In genomic region chr1:180507826-180508724, GRCh38 we compare ENCODE assay signal across 16 cellular contexts. TPM values are rescaled to one million over a fixed set of nuclear protein-coding genes. Genes with fewer than 3 reads are reported as not detected.
DNase-seq lines count a peak whose midpoint lies in the region; ATAC-seq and TF ChIP-seq lines count a peak whose summit lies in the region.
"Had no signal": no experiment of that assay in that cellular context is flagged by ENCODE, and none has a peak within 500 bp of the region (broad histone marks: within the 10 kb centered on the region; RNA-seq: fewer than 3 reads in every experiment).

No MANE protein-coding gene starts in this region.

- TF ChIP-seq CTCF in LNCAP (IDR thresholded peaks at IDR 0.05) = peak; percentile 30; the same call in 1 of the 2 replicates
- no peak for TF ChIP-seq CTCF in brain microvascular endothelial cell (IDR thresholded peaks at IDR 0.05; ENCODE audit: low read depth, low read length, missing control alignments)
- TF ChIP-seq CTCF in GM10248 (IDR thresholded peaks at IDR 0.05; ENCODE audit: control extremely low read depth, extremely low read depth, low read depth, missing control alignments) = no peak

- H3K27me3 ChIP-seq in brain microvascular endothelial cell (replicated peaks) = no peaks in the 10 kb centered on the region
- H3K27me3 ChIP-seq: tibial artery had no signal

- POLR2A ChIA-PET in GM10248 (lab: Yijun Ruan, JAX) = no interaction called here

- no peak overlapping the region for H3K4me3 ChIP-seq in brain microvascular endothelial cell (ENCODE audit: low read depth, low read length)
- H3K4me3 ChIP-seq: tibial artery had no signal

- CTCF ChIA-PET in GM10248 (lab: Yijun Ruan, JAX) = interaction anchor here (1.1 kb wide), 1 partner anchor 8 kb away, joined by 5 read pairs; no protein-coding TSS in a partner anchor

- H3K27ac ChIP-seq in brain microvascular endothelial cell = no peak overlapping the region
- H3K27ac ChIP-seq: tibial artery had no signal

- in situ Hi-C loops in brain microvascular endothelial cell (cut with HindIII; ENCODE audit: low pct_ligation_motif_present, low sequenced_read_pairs) = loop anchor here (25.0 kb wide), 2 partner anchors 354 to 654 kb away; no protein-coding TSS in a partner anchor

- no peak for DNase-seq in activated CD4-positive, CD25-positive, alpha-beta regulatory T cell treated with anti-CD3 and anti-CD28 coated beads, Interleukin-2, amount 50 U/mL, for 72 hours
- DNase-seq in brain microvascular endothelial cell = peak; percentile 43
- DNase-seq in pulmonary artery endothelial cell (ENCODE audit: low read depth, low spot score) = peak; percentile 69
- no peak for DNase-seq in stimulated activated CD4-positive, alpha-beta T cell treated with anti-CD3 and anti-CD28 coated beads, Interleukin-12 subunit alpha, Interleukin-12 subunit beta, amount 100 ng/mL, for 4 hours
- DNase-seq in GM10248 (ENCODE audit: extremely low spot score) = no peak
- DNase-seq in hippocampal formation (lab: John Stamatoyannopoulos, UW) = no peak
- DNase-seq: effector memory CD4-positive, alpha-beta T cell; kidney glomerular epithelial cell; NCI-H748 treated with DMSO at 0.1 percent for 48 hours; occipital lobe; T-helper 9 cell; tibial artery had no signal

- ATAC-seq in activated CD4-positive, CD25-positive, alpha-beta regulatory T cell treated with anti-CD3 and anti-CD28 coated beads, Interleukin-2, amount 50 U/mL, for 24 hours = peak; percentile 61 to 62

- H3K36me3 ChIP-seq in brain microvascular endothelial cell (replicated peaks) = no peaks in the 10 kb centered on the region
- H3K36me3 ChIP-seq: tibial artery had no signal

RNA-seq across cellular contexts. Expression of gene ACBD6, which starts 5.7 kb away (rescaled TPM):
- 53.3 and 78.5 TPM in 2 replicates for total RNA-seq in pulmonary artery endothelial cell

RNA-seq across cellular contexts. Expression of gene OVAAL, which starts 50.7 kb away (rescaled TPM):
- not detected in 2 replicates for total RNA-seq in pulmonary artery endothelial cell
- total RNA-seq: activated T-helper 2 cell treated with anti-CD3 and anti-CD28 coated beads, Interferon-gamma antibody, Interleukin-2, Interleukin-4, amounts not matched to agents 10 μg/mL and 5 μg/mL and 100 μg/mL, durations not matched to agents 14 hours and 24 hours and 36 hours; B cell; occipital lobe had no signal

Comparison
In these comparisons a context has a peak if more than half of its experiments do, and no peak if none do; other contexts are left out.
1. DNase-seq: peak in brain microvascular endothelial cell (single experiment) and pulmonary artery endothelial cell (single experiment); none in activated CD4-positive, CD25-positive, alpha-beta regulatory T cell treated with anti-CD3 and anti-CD28 coated beads, Interleukin-2, amount 50 U/mL, for 72 hours (single experiment), stimulated activated CD4-positive, alpha-beta T cell treated with anti-CD3 and anti-CD28 coated beads, Interleukin-12 subunit alpha, Interleukin-12 subunit beta, amount 100 ng/mL, for 4 hours (single experiment), GM10248 (single experiment) and hippocampal formation (0 of 2).